Comparison of ENCODE assay signal across 8 cellular contexts in genomic region chrX:134460005-134460860, GRCh38. TPM values are rescaled to one million over a fixed set of nuclear protein-coding genes. Genes with fewer than 3 reads are reported as not detected.
DNase-seq lines count a peak whose midpoint lies in the region; ATAC-seq and TF ChIP-seq lines count a peak whose summit lies in the region.

Gene HPRT1 (plus strand): TSS chrX:134460165. CDS start chrX:134460312, 147 bp downstream.

- H3K36me3 ChIP-seq in A673 (ENCODE audit: insufficient read depth, low read length, poor library complexity, severe bottlenecking) = no peaks in the 10 kb centered on the region

- POLR2A ChIA-PET in A673 (lab: Charles Lee; ENCODE audit: low non-redundant PET) = interaction anchor here (0.6 kb wide), 1 partner anchor 118 kb away, joined by 3 read pairs; no protein-coding TSS in a partner anchor

- peak within 1 kb of the TSS; percentile 90 for H3K27ac ChIP-seq in A673 (ENCODE audit: low read depth, low read length, poor library complexity, severe bottlenecking)

- no peak for TF ChIP-seq CTCF in A673 (conservative IDR thresholded peaks at IDR 0.05; ENCODE audit: low read depth, low read length)

- DNase-seq in A673 (ENCODE audit: low spot score) = peak; percentile 83
- DNase-seq in NCI-H2196 treated with DMSO at 0.1 percent for 48 hours (lab: John Stamatoyannopoulos, UW; ENCODE audit: unreplicated experiment) = peak; percentile 66
- peak; percentile 53 for DNase-seq in activated CD4-positive, alpha-beta T cell treated with anti-CD3 and anti-CD28 coated beads for 24 hours (ENCODE audit: low read depth in 2 of 2)
- DNase-seq in cerebellar cortex (ENCODE audit: low spot score) = peak; percentile 72
- peak; percentile 18 for DNase-seq in kidney glomerular epithelial cell (lab: John Stamatoyannopoulos, UW)
- DNase-seq in stimulated activated CD4-positive, alpha-beta T cell treated with anti-CD3 and anti-CD28 coated beads, Interleukin-15, amount 100 ng/mL, for 48 hours (ENCODE audit: low read depth in 2 of 2) = peak; percentile 53 to 55

- CTCF ChIA-PET in A673 (lab: Charles Lee) = no interaction called here

- H3K4me3 ChIP-seq in A673 (ENCODE audit: low read depth, low read length, poor library complexity, severe bottlenecking) = peak within 1 kb of the TSS; percentile 83

- peaks cover 4% of the 10 kb centered on the region for H3K4me1 ChIP-seq in A673 (ENCODE audit: insufficient read depth, low read length, poor library complexity, severe bottlenecking)

- intact Hi-C loops in A673 (cut with micrococcal nuclease; ENCODE audit: unreplicated experiment) = no loop called here

- peak; percentile 80 for ATAC-seq in GM18858 (IDR thresholded peaks at IDR 0.05; ENCODE audit: unreplicated experiment)
- peak; percentile 83 for ATAC-seq in HG03066 (IDR thresholded peaks at IDR 0.05; ENCODE audit: low read depth, unreplicated experiment)

- BruUV-seq in A673 (replicated peaks; lab: Mats Ljungman, UMichigan) = no TSS peak

- H3K27me3 ChIP-seq in A673 (replicated peaks; ENCODE audit: insufficient read depth, low read depth, low read length, poor library complexity) = no peaks in the 10 kb centered on the region

- no peaks in the 10 kb centered on the region for H3K9me3 ChIP-seq in A673 (ENCODE audit: low read depth, low read length, poor library complexity, severe bottlenecking)

RNA-seq across cellular contexts. Expression of gene HPRT1, which starts in this region (rescaled TPM):
- 66.9 and 67.1 TPM in 2 replicates for total RNA-seq in A673 (2021)

Comparison
In these comparisons a context has a peak if more than half of its experiments do, and no peak if none do; other contexts are left out.
1. Peak in every context shown above with its lines: DNase-seq, ATAC-seq, H3K4me3 ChIP-seq and H3K27ac ChIP-seq.
2. DNase-seq: peak in every context shown above with its lines; median percentile 83 in A673; 72 in cerebellar cortex; 66 in NCI-H2196 treated with DMSO at 0.1 percent for 48 hours; 54 in stimulated activated CD4-positive, alpha-beta T cell treated with anti-CD3 and anti-CD28 coated beads, Interleukin-15, amount 100 ng/mL, for 48 hours; 53 in activated CD4-positive, alpha-beta T cell treated with anti-CD3 and anti-CD28 coated beads for 24 hours; 18 in kidney glomerular epithelial cell.